In genomic region chr19:17077447-17078028, GRCh38 we compare ENCODE assay signal across 10 cellular contexts. TPM values are rescaled to one million over a fixed set of nuclear protein-coding genes. Genes with fewer than 3 reads are reported as not detected.
DNase-seq lines count a peak whose midpoint lies in the region; ATAC-seq and TF ChIP-seq lines count a peak whose summit lies in the region.
"Had no signal": no experiment of that assay in that cellular context is flagged by ENCODE, and none has a peak within 500 bp of the region (broad histone marks: within the 10 kb centered on the region; RNA-seq: fewer than 3 reads in every experiment).

No MANE protein-coding gene starts in this region.

- H3K4me3 ChIP-seq in right lobe of liver (peak overlapping the region in 1 of 3 donors; percentile 61), tibial artery (peak overlapping the region; percentile 96 to 99)

- H3K27me3 ChIP-seq in right lobe of liver, result no peaks in the 10 kb centered on the region
- H3K27me3 ChIP-seq in tibial artery, result no peaks in the 10 kb centered on the region

- H3K4me1 Mint-ChIP-seq in activated T-cell treated with anti-CD3 and anti-CD28 coated beads, Interleukin-2, amount 50 U/mL, for 72 hours (ENCODE audit: low read depth), result peaks cover 86% of the 10 kb centered on the region
- H3K4me1 Mint-ChIP-seq in activated naive CD8-positive, alpha-beta T cell (ENCODE audit: low read depth), result peaks cover 68% of the 10 kb centered on the region

- 80% methylated on average over 16 of the region's 17 CpGs for WGBS in right lobe of liver (ENCODE audit: insufficient coverage, low coverage, low lambda C conversion rate, missing lambda C conversion rate)

- no peak for DNase-seq in activated T-cell treated with anti-CD3 and anti-CD28 coated beads, Interleukin-2, amount 50 U/mL, for 72 hours
- no peak for DNase-seq in activated T-cell treated with anti-CD3 and anti-CD28 coated beads, Interleukin-2, amount 50 U/mL, for 1 hour
- no peak for DNase-seq in right lobe of liver
- no peak for DNase-seq in tibial artery
- DNase-seq in GDM1 (lab: John Stamatoyannopoulos, UW), result no peak
- DNase-seq: activated CD4-positive, CD25-positive, alpha-beta regulatory T cell; effector memory CD4-positive, alpha-beta T cell had no signal

- TF ChIP-seq CTCF in right lobe of liver (IDR thresholded peaks at IDR 0.05) (no peak), tibial artery (IDR thresholded peaks at IDR 0.05) (no peak)

- no peaks in the 10 kb centered on the region for H3K9me3 Mint-ChIP-seq in activated T-cell treated with anti-CD3 and anti-CD28 coated beads, Interleukin-2, amount 50 U/mL, for 72 hours
- no peaks in the 10 kb centered on the region for H3K9me3 Mint-ChIP-seq in activated naive CD8-positive, alpha-beta T cell (ENCODE audit: low read depth)

- no peaks in the 10 kb centered on the region for H3K27me3 Mint-ChIP-seq in activated T-cell treated with anti-CD3 and anti-CD28 coated beads, Interleukin-2, amount 50 U/mL, for 72 hours (ENCODE audit: low read depth)
- no peaks in the 10 kb centered on the region for H3K27me3 Mint-ChIP-seq in activated naive CD8-positive, alpha-beta T cell

- peaks cover 0 to 3% (median 0%) of the 10 kb centered on the region in 4 donors for H3K36me3 ChIP-seq in right lobe of liver
- H3K36me3 ChIP-seq in tibial artery, result no peaks in the 10 kb centered on the region

- no peak for TF ChIP-seq POLR2A in right lobe of liver (IDR thresholded peaks at IDR 0.05)

- ATAC-seq in activated T-cell treated with anti-CD3 and anti-CD28 coated beads, Interleukin-2, amount 50 U/mL, for 72 hours (replicated peaks in 1 of 2), result no peak
- ATAC-seq in right lobe of liver (no peak), HG03342 (IDR thresholded peaks at IDR 0.05; ENCODE audit: unreplicated experiment) (no peak), GM21390 (IDR thresholded peaks at IDR 0.05; ENCODE audit: unreplicated experiment) (no peak)

- H3K9me3 ChIP-seq in right lobe of liver, result no peaks in the 10 kb centered on the region
- no peaks in the 10 kb centered on the region for H3K9me3 ChIP-seq in tibial artery

- intact Hi-C loops in right lobe of liver (cut with DNase I) (no loop called here), tibial artery (cut with DNase I; ENCODE audit: low total_unique reads) (loop anchor here (10.0 kb wide), 1 partner anchor 157 kb away; no protein-coding TSS in a partner anchor)

- H3K27ac ChIP-seq in right lobe of liver (peak overlapping the region in 2 of 3 donors; percentile 51 to 73), tibial artery (peak overlapping the region; percentile 92 to 98)

- H3K36me3 Mint-ChIP-seq in activated T-cell treated with anti-CD3 and anti-CD28 coated beads, Interleukin-2, amount 50 U/mL, for 72 hours (ENCODE audit: insufficient read depth in 2 of 2), result peaks cover 9 to 12% of the 10 kb centered on the region in 2 donors
- no peaks in the 10 kb centered on the region for H3K36me3 Mint-ChIP-seq in activated naive CD8-positive, alpha-beta T cell

- H3K4me1 ChIP-seq in right lobe of liver (peaks cover 0 to 46% (median 14%) of the 10 kb centered on the region in 4 donors), tibial artery (peaks cover 0 to 74% (median 57%) of the 10 kb centered on the region in 4 donors)

- H3K4me3 Mint-ChIP-seq in activated T-cell treated with anti-CD3 and anti-CD28 coated beads, Interleukin-2, amount 50 U/mL, for 72 hours, result peak overlapping the region; percentile 99 to 100
- peak overlapping the region; percentile 96 for H3K4me3 Mint-ChIP-seq in activated naive CD8-positive, alpha-beta T cell

- peak overlapping the region; percentile 43 for H3K27ac Mint-ChIP-seq in activated T-cell treated with anti-CD3 and anti-CD28 coated beads, Interleukin-2, amount 50 U/mL, for 72 hours
- H3K27ac Mint-ChIP-seq in activated naive CD8-positive, alpha-beta T cell, result peak overlapping the region; percentile 50

RNA-seq across cellular contexts. Expression of gene MYO9B, which starts 2.0 kb away (rescaled TPM):
- 100 to 1,000 TPM; 106 to 135 TPM for total RNA-seq in activated T-cell treated with anti-CD3 and anti-CD28 coated beads, Interleukin-2, amount 50 U/mL, for 72 hours
- 10 to 100 TPM; 25.4 to 38.7 (median 36.0) TPM for total RNA-seq in right lobe of liver

RNA-seq across cellular contexts. Expression of gene HAUS8, which starts 2.3 kb away (rescaled TPM):
- 10 to 100 TPM; 37.3 to 45.6 TPM for total RNA-seq in activated T-cell treated with anti-CD3 and anti-CD28 coated beads, Interleukin-2, amount 50 U/mL, for 72 hours
- 1 to 10 TPM; 3.7 to 8.5 (median 5.8) TPM for total RNA-seq in right lobe of liver

RNA-seq across cellular contexts. Expression of gene CPAMD8, which starts 50.9 kb away (rescaled TPM):
- under 1 TPM; 0.28 to 0.43 TPM for total RNA-seq in activated T-cell treated with anti-CD3 and anti-CD28 coated beads, Interleukin-2, amount 50 U/mL, for 72 hours
- total RNA-seq in right lobe of liver, result 1 to 10 TPM in 4 of 6 experiments, under 1 TPM in 2; 0.90 to 1.8 (median 1.2) TPM

Comparison
In these comparisons a context has a peak if more than half of its experiments do, and no peak if none do; other contexts are left out.
1. RNA of gene HAUS8, which starts 2.3 kb away (total RNA-seq): 37.3 to 45.6 TPM in activated T-cell treated with anti-CD3 and anti-CD28 coated beads, Interleukin-2, amount 50 U/mL, for 72 hours; 3.7 to 8.5 TPM in right lobe of liver; every median in the first group is over 4 times any median in the second.